In genomic region chr18:813405-814071, GRCh38 we compare ENCODE assay signal across 8 cellular contexts. TPM values are rescaled to one million over a fixed set of nuclear protein-coding genes. Genes with fewer than 3 reads are reported as not detected.
DNase-seq lines count a peak whose midpoint lies in the region; ATAC-seq, FAIRE-seq and TF ChIP-seq lines count a peak whose summit lies in the region.

No MANE protein-coding gene starts in this region.

- no peaks in the 10 kb centered on the region for H3K36me3 ChIP-seq in HUES64 (ENCODE audit: insufficient read depth, low read length)
- H3K36me3 ChIP-seq in adipocyte (ENCODE audit: control insufficient read depth, insufficient read depth, low read length, severe bottlenecking), result no peaks in the 10 kb centered on the region
- H3K36me3 ChIP-seq in mucosa of rectum (ENCODE audit: control insufficient read depth in 2 of 2, insufficient read depth in 2 of 2, low read length in 2 of 2), result no peaks in the 10 kb centered on the region

- peak overlapping the region; percentile 89; the same call in 1 of the 2 replicates for H3K9ac ChIP-seq in HUES64 (ENCODE audit: low read depth, low read length)
- no peak overlapping the region for H3K9ac ChIP-seq in adipocyte (ENCODE audit: low read length)
- H3K9ac ChIP-seq in mucosa of rectum (ENCODE audit: low read depth in 1 of 2, low read length in 2 of 2), result peak overlapping the region in 1 of 2 donors; percentile 84

- TF ChIP-seq POLR2A in A549 (IDR thresholded peaks at IDR 0.05; ENCODE audit: low read length), result no peak

- DNase-seq in A549 (ENCODE audit: low read depth in 1 of 2, low spot score in 1 of 2), result no peak
- DNase-seq in adipocyte (ENCODE audit: low read depth), result no peak
- DNase-seq in NCI-H526 treated with DMSO at 0.1 percent for 48 hours (lab: John Stamatoyannopoulos, UW), result no peak
- no peak for DNase-seq in HuH-7.5 (ENCODE audit: low spot score)

- no peak for TF ChIP-seq CTCF in A549 (IDR thresholded peaks at IDR 0.05)

- CTCF ChIA-PET in A549 (lab: Yijun Ruan, JAX), result interaction anchor here (1.6 to 1.8 kb wide), 2 partner anchors 17 kb away, joined by 3 to 7 read pairs; no protein-coding TSS in a partner anchor

- H3K4me1 ChIP-seq in A549, result peaks cover 3% of the 10 kb centered on the region; the same call in 2 of the 3 replicates
- H3K4me1 ChIP-seq in HUES64 (ENCODE audit: insufficient read depth, low read length), result peaks cover 21% of the 10 kb centered on the region
- H3K4me1 ChIP-seq in adipocyte (ENCODE audit: control insufficient read depth, insufficient read depth, low read length), result peaks cover 16% of the 10 kb centered on the region
- peaks cover 4 to 11% of the 10 kb centered on the region in 2 donors for H3K4me1 ChIP-seq in mucosa of rectum (ENCODE audit: control insufficient read depth in 2 of 2, insufficient read depth in 2 of 2, low read length in 2 of 2)

- H3K9me3 ChIP-seq in A549, result no peaks in the 10 kb centered on the region
- H3K9me3 ChIP-seq in HUES64 (ENCODE audit: insufficient read depth, low read depth, low read length), result no peaks in the 10 kb centered on the region
- no peaks in the 10 kb centered on the region for H3K9me3 ChIP-seq in adipocyte (ENCODE audit: control insufficient read depth, low read length)
- no peaks in the 10 kb centered on the region for H3K9me3 ChIP-seq in mucosa of rectum (ENCODE audit: control insufficient read depth in 2 of 2, low read length in 2 of 2)

- peak overlapping the region; percentile 98 for H3K4me3 ChIP-seq in A549
- H3K4me3 ChIP-seq in HUES64 (ENCODE audit: low read length), result peak overlapping the region; percentile 99
- peak overlapping the region; percentile 94 for H3K4me3 ChIP-seq in adipocyte (ENCODE audit: low read length)
- H3K4me3 ChIP-seq in mucosa of rectum (ENCODE audit: low read length in 2 of 2), result peak overlapping the region; percentile 63 to 89

- H3K4me2 ChIP-seq in A549, result peak overlapping the region; percentile 71

- no peaks in the 10 kb centered on the region for H3K27me3 ChIP-seq in HUES64 (ENCODE audit: insufficient read depth, low read length)
- H3K27me3 ChIP-seq in adipocyte (replicated peaks; ENCODE audit: control insufficient read depth, insufficient read depth, low read length), result no peaks in the 10 kb centered on the region
- no peaks in the 10 kb centered on the region for H3K27me3 ChIP-seq in mucosa of rectum (ENCODE audit: control insufficient read depth in 2 of 2, insufficient read depth in 2 of 2, low read length in 2 of 2)

- FAIRE-seq in A549 (lab: Jason Lieb, UNC), result no peak

- H3K27ac ChIP-seq in A549 (peak overlapping the region; percentile 85 to 100; a peak in 3 of 6 replicates), HUES64 (ENCODE audit: low read depth, low read length) (peak overlapping the region; percentile 97; the same call in 1 of the 2 replicates), mucosa of rectum (ENCODE audit: low read depth in 2 of 2, low read length in 2 of 2) (peak overlapping the region in 1 of 2 donors; percentile 95)

- TF ChIP-seq RAD21 in A549 (conservative IDR thresholded peaks at IDR 0.05 in 1 of 2, IDR thresholded peaks at IDR 0.05 in 1 of 2), result no peak

- ATAC-seq in A549 (no peak), GM19023 (IDR thresholded peaks at IDR 0.05; ENCODE audit: unreplicated experiment) (no peak), GM19351 (IDR thresholded peaks at IDR 0.05; ENCODE audit: unreplicated experiment) (no peak)

- POLR2A ChIA-PET in A549 (lab: Yijun Ruan, JAX), result interaction anchor here (0.8 to 1.2 kb wide), 2 partner anchors 17 to 101 kb away, joined by 4 to 6 read pairs; partner anchors contain the start of gene ENOSF1

- 94% methylated on average over 11 of the region's 11 CpGs for WGBS in A549 (ENCODE audit: missing lambda C conversion rate)
- WGBS in HUES64, result 87% methylated on average over 11 of the region's 11 CpGs

- no peak for TF ChIP-seq EP300 in A549 (IDR thresholded peaks at IDR 0.05)

TF ChIP-seq in A549, 52 proteins besides CTCF, POLR2A, EP300 and RAD21:
- no peak for TF ChIP-seq CBX8 (IDR thresholded peaks at IDR 0.05)
- no peak for TF ChIP-seq SMC3 (IDR thresholded peaks at IDR 0.05)
- TF ChIP-seq GATA3 (IDR thresholded peaks at IDR 0.05; ENCODE audit: borderline replicate concordance), result no peak
- no peak for TF ChIP-seq FOXS1 (CRISPR knock-in tag; IDR thresholded peaks at IDR 0.05)
- TF ChIP-seq MAX (IDR thresholded peaks at IDR 0.05), result no peak
- TF ChIP-seq RARB (CRISPR knock-in tag; IDR thresholded peaks at IDR 0.05), result no peak
- no peak for TF ChIP-seq HES2 (IDR thresholded peaks at IDR 0.05)
- TF ChIP-seq REST (IDR thresholded peaks at IDR 0.05), result no peak
- no peak for TF ChIP-seq CHD2 (IDR thresholded peaks at IDR 0.05; ENCODE audit: low read length, partially characterized antibody)
- no peak for TF ChIP-seq TFCP2L1 (CRISPR knock-in tag; IDR thresholded peaks at IDR 0.05)
- no peak for TF ChIP-seq BCL3 (IDR thresholded peaks at IDR 0.05)

RNA-seq across cellular contexts. Expression of gene YES1, which starts 1.5 kb away (rescaled TPM):
- polyA plus RNA-seq in A549 (2011; rRNA removed) (19.6 and 22.6 TPM in 2 replicates), A549 (2017; fragmentation: RNase III; extraction: RNeasy Plus Mini Kit Qiagen cat#74134 plus additional on column Dnase treatment) (31.0 to 32.5 TPM (median 32.1 TPM) in 3 replicates)
- 10.1 and 10.9 TPM in 2 replicates for polyA plus RNA-seq in A549 (2012; cell fraction: cytosol; rRNA removed)
- 4.5 and 5.5 TPM in 2 replicates for polyA plus RNA-seq in A549 (2012; cell fraction: nucleus; rRNA removed)
- polyA minus RNA-seq in A549 (2011; rRNA and poly(A)+ RNA removed), result 12.6 and 18.4 TPM in 2 replicates
- polyA plus RNA-seq in HUES64 (2013, experiment 1 of 2), result 46.5 TPM
- 59.5 TPM for polyA plus RNA-seq in HUES64 (2013, experiment 2 of 2)
